ENCODE assay signal across 16 cellular contexts in the genomic region with DNA sequence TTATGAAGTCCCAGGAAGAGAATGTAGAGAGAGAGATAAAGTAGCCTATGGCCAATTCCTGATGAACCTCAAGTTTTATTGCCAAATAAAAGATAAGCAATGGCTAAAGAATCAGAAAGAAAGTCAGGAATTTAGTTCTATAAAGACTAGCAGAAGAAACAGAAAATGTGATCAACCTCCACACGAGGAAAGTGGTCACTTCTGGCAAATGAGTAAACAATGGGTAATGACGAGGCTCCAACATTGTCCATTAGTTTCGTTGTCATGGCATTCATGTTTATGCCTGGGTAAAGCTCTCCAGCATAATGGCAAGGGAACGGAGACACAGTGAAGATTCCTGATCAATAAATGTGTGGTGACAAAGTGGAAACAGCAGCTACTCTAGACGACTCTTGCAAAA.
DNase-seq lines count a peak whose midpoint lies in the region; ATAC-seq and FAIRE-seq lines count a peak whose summit lies in the region.
"Had no signal": no experiment of that assay in that cellular context is flagged by ENCODE, and none has a peak within 500 bp of the region (broad histone marks: within the 10 kb centered on the region; RNA-seq: fewer than 3 reads in every experiment).

No MANE protein-coding gene starts in this region.

- H3K4me1 ChIP-seq in SJSA1 (replicated peaks) (peaks cover 9% of the 10 kb centered on the region), GM23248 (ENCODE audit: insufficient read depth) (no peaks in the 10 kb centered on the region)
- H3K4me1 ChIP-seq: BLaER1, Caco-2 had no signal

- H3K9ac ChIP-seq in GM23248 = no peak overlapping the region
- H3K9ac ChIP-seq: BLaER1, KMS-11 had no signal

- DNase-seq in ELR (ENCODE audit: low read depth) (peak; percentile 39), HTR-8/SVneo (ENCODE audit: insufficient read length, low spot score) (peak; percentile 7), SJSA1 (ENCODE audit: low read depth in 1 of 2, low spot score in 2 of 2) (peak in 1 of 2 experiments; percentile 4), epithelial cell of prostate (ENCODE audit: low read depth, low spot score) (no peak), ACHN (no peak), ureter (ENCODE audit: low spot score) (no peak), GM23248 (no peak)
- DNase-seq: AML-193; Caco-2; CD8-positive, alpha-beta memory T cell; DND-41 had no signal

- H3F3A ChIP-seq in GM23248 (ENCODE audit: insufficient read depth) = no peaks in the 10 kb centered on the region

- peaks cover 3% of the 10 kb centered on the region; the same call in 1 of the 2 replicates for H3K9me3 ChIP-seq in SJSA1 (replicated peaks)
- no peaks in the 10 kb centered on the region for H3K9me3 ChIP-seq in GM23248 (ENCODE audit: low read depth)
- H3K9me3 ChIP-seq: BLaER1, Caco-2 had no signal

- H3K36me3 ChIP-seq in SJSA1 (no peaks in the 10 kb centered on the region), GM23248 (ENCODE audit: low read depth) (no peaks in the 10 kb centered on the region)
- H3K36me3 ChIP-seq: BLaER1 had no signal

- no peaks in the 10 kb centered on the region for H3K79me2 ChIP-seq in GM23248 (ENCODE audit: insufficient read depth)

- no peak overlapping the region for H2AFZ ChIP-seq in GM23248

- H3K9me2 ChIP-seq in GM23248 (ENCODE audit: insufficient read depth) = no peaks in the 10 kb centered on the region

- H3K4me3 ChIP-seq in SJSA1 (no peak overlapping the region), GM23248 (no peak overlapping the region)
- H3K4me3 ChIP-seq: BLaER1 had no signal

- no peaks in the 10 kb centered on the region for H4K20me1 ChIP-seq in GM23248 (ENCODE audit: insufficient read depth)
- H4K20me1 ChIP-seq: BLaER1 had no signal

- H3K27ac ChIP-seq in SJSA1 = peak overlapping the region; percentile 75
- H3K27ac ChIP-seq in epithelial cell of prostate = peak overlapping the region; percentile 77
- no peak overlapping the region for H3K27ac ChIP-seq in GM23248
- H3K27ac ChIP-seq: BLaER1, KMS-11 had no signal

- FAIRE-seq in HTR-8/SVneo (lab: Jason Lieb, UNC) = peak; percentile 77
- FAIRE-seq: GM18507, H1 had no signal

- 24 to 26% methylated on average over 5 of the region's 5 CpGs for WGBS in GM23248 (ENCODE audit: low coverage in 1 of 2, low lambda C conversion rate in 2 of 2, missing lambda C conversion rate in 2 of 2), 2 experiments

- in situ Hi-C loops in ACHN (cut with HindIII; ENCODE audit: low pct_ligation_motif_present, low pct_unique_long_range_greater_than_20kb, low sequenced_read_pairs) = no loop called here
- in situ Hi-C loops in GM23248 (cut with MboI) = no loop called here

- no peak for ATAC-seq in GM21576 (IDR thresholded peaks at IDR 0.05; ENCODE audit: unreplicated experiment)

- H3K27me3 ChIP-seq in SJSA1 (replicated peaks) (no peaks in the 10 kb centered on the region), GM23248 (replicated peaks; ENCODE audit: insufficient read depth) (no peaks in the 10 kb centered on the region)
- H3K27me3 ChIP-seq: BLaER1 had no signal

- no peak overlapping the region for H3K4me2 ChIP-seq in GM23248 (ENCODE audit: unreplicated experiment)
- H3K4me2 ChIP-seq: BLaER1, KMS-11 had no signal

Comparison
In these comparisons a context has a peak if more than half of its experiments do, and no peak if none do; other contexts are left out.
1. DNase-seq: peak in ELR (single experiment) and HTR-8/SVneo (single experiment); none in epithelial cell of prostate (single experiment), ACHN (single experiment), ureter (single experiment) and GM23248 (single experiment).